ENCODE assay signal across 8 cellular contexts in the genomic region with DNA sequence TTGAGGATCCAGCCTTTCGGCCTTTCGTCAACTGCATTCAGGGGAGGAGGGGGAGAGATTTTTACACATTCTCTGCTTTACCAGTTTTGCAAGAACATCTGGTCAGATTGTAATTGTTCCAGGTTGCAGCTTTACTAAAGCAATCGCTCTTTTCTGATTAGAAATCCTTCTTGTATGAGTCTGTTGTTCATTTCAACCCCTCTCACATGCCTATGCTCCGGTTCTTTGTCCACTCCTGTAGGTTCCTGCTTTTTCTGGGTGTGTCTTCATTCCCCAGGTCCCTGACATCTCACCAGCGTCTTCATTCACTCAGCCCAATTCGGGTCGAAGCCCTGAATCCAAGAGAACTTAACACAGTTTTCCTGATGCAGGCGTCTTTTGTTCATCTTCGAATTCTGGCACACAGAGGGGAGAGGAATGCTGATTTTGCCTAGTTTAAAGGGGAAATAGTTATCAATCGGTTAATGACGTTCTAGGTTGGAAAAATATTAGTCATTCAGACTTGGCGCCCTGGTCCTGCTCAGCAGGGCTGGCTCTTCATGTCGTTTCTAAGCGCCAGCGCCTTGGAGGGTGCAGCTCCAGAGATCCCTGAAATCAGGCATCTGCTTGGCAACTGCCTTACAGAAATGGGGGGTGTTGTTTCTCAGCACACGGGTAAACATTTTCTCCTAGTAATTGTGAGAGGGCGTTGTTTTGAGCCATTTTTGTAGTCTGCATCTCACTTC. TPM values are rescaled to one million over a fixed set of nuclear protein-coding genes. Genes with fewer than 3 reads are reported as not detected.
DNase-seq lines count a peak whose midpoint lies in the region; ATAC-seq and TF ChIP-seq lines count a peak whose summit lies in the region.

No MANE protein-coding gene starts in this region.

- peaks cover 2% of the 10 kb centered on the region for H3K27me3 Mint-ChIP-seq in activated CD4-positive, alpha-beta T cell treated with anti-CD3 and anti-CD28 coated beads, Interleukin-2, amount 10 ng/mL, durations not matched to agents 24 days and 14 days

- WGBS in tibial nerve, 2 donors: 75 to 78% methylated on average over 17 of the region's 17 CpGs

- H3K4me1 Mint-ChIP-seq in activated CD4-positive, alpha-beta T cell treated with anti-CD3 and anti-CD28 coated beads, Interleukin-2, amount 10 ng/mL, durations not matched to agents 24 days and 14 days: peaks cover 21% of the 10 kb centered on the region

- no peaks in the 10 kb centered on the region for H3K9me3 Mint-ChIP-seq in activated CD4-positive, alpha-beta T cell treated with anti-CD3 and anti-CD28 coated beads, Interleukin-2, amount 10 ng/mL, durations not matched to agents 24 days and 14 days

- ATAC-seq in HG03521 (IDR thresholded peaks at IDR 0.05; ENCODE audit: unreplicated experiment) (no peak), GM21737 (IDR thresholded peaks at IDR 0.05; ENCODE audit: unreplicated experiment) (no peak)

- TF ChIP-seq CTCF in breast epithelium (IDR thresholded peaks at IDR 0.05) (no peak), tibial nerve (IDR thresholded peaks at IDR 0.05) (no peak)

- TF ChIP-seq POLR2A in breast epithelium (IDR thresholded peaks at IDR 0.05) (no peak), tibial nerve (IDR thresholded peaks at IDR 0.05) (no peak)

- TF ChIP-seq EP300 in tibial nerve (IDR thresholded peaks at IDR 0.05): no peak

- H3K36me3 Mint-ChIP-seq in activated CD4-positive, alpha-beta T cell treated with anti-CD3 and anti-CD28 coated beads, Interleukin-2, amount 10 ng/mL, durations not matched to agents 24 days and 14 days (ENCODE audit: low read depth): no peaks in the 10 kb centered on the region

- H3K4me3 ChIP-seq in breast epithelium (peak overlapping the region; percentile 61 to 78 (median 72)), tibial nerve (peak overlapping the region in 2 of 4 donors; percentile 61 to 63)

- intact Hi-C loops in activated CD4-positive, alpha-beta T cell treated with anti-CD3 and anti-CD28 coated beads, Interleukin-2, amount 10 ng/mL, durations not matched to agents 24 days and 14 days (cut with micrococcal nuclease): loop anchor here (2.0 to 10.0 kb wide), 4 partner anchors 51 to 311 kb away; partner anchors contain the start of genes ENKUR and THNSL1
- intact Hi-C loops in breast epithelium (cut with DNase I; ENCODE audit: low total_unique reads): no loop called here

- peaks cover 0 to 3% of the 10 kb centered on the region in 2 donors for H3K4me1 ChIP-seq in breast epithelium
- H3K4me1 ChIP-seq in tibial nerve: peaks cover 0 to 45% (median 3%) of the 10 kb centered on the region in 4 donors

- H3K27me3 ChIP-seq in breast epithelium (no peaks in the 10 kb centered on the region), layer of hippocampus (ENCODE audit: control insufficient read depth, insufficient read depth, low read length) (no peaks in the 10 kb centered on the region), tibial nerve (peaks cover 0 to 7% of the 10 kb centered on the region in 2 donors)

- peak overlapping the region; percentile 82 for H3K27ac Mint-ChIP-seq in activated CD4-positive, alpha-beta T cell treated with anti-CD3 and anti-CD28 coated beads, Interleukin-2, amount 10 ng/mL, durations not matched to agents 24 days and 14 days

- peak overlapping the region; percentile 78 for H3K4me3 Mint-ChIP-seq in activated CD4-positive, alpha-beta T cell treated with anti-CD3 and anti-CD28 coated beads, Interleukin-2, amount 10 ng/mL, durations not matched to agents 24 days and 14 days

- DNase-seq in activated CD4-positive, alpha-beta T cell treated with anti-CD3 and anti-CD28 coated beads, Interleukin-2, amount 10 ng/mL, durations not matched to agents 24 days and 14 days: peak; percentile 46
- DNase-seq in activated CD4-positive, alpha-beta T cell treated with anti-CD3 and anti-CD28 coated beads for 1 hour: no peak
- no peak for DNase-seq in breast epithelium (ENCODE audit: low spot score in 2 of 2)
- DNase-seq in tibial nerve (ENCODE audit: low spot score in 2 of 2): no peak
- DNase-seq in stimulated activated CD4-positive, alpha-beta T cell treated with anti-CD3 and anti-CD28 coated beads, Interleukin-1b, Interleukin-23, amount 100 ng/mL, for 48 hours: no peak

- H3K9me3 ChIP-seq in breast epithelium (no peaks in the 10 kb centered on the region), tibial nerve (no peaks in the 10 kb centered on the region)

- H3K27ac ChIP-seq in breast epithelium (peak overlapping the region; percentile 91 to 96), layer of hippocampus (ENCODE audit: low read depth, low read length) (peak overlapping the region; percentile 92), tibial nerve (peak overlapping the region in 3 of 4 donors; percentile 77 to 85 (median 81))

- H3K36me3 ChIP-seq in breast epithelium (no peaks in the 10 kb centered on the region), tibial nerve (no peaks in the 10 kb centered on the region)

RNA-seq across cellular contexts. Expression of gene PRTFDC1, which starts 1.1 kb away (rescaled TPM):
- total RNA-seq in activated CD4-positive, alpha-beta T cell treated with anti-CD3 and anti-CD28 coated beads, Interleukin-2, amount 10 ng/mL, durations not matched to agents 24 days and 14 days: 0.21 and 0.50 TPM in 2 replicates
- total RNA-seq in breast epithelium: 1 to 10 TPM; 2.6 to 6.6 (median 3.3) TPM
- 1 to 10 TPM in 3 of 4 donors, under 1 TPM in 1; 0.78 to 5.7 (median 1.3) TPM for total RNA-seq in tibial nerve
